In the genomic region with DNA sequence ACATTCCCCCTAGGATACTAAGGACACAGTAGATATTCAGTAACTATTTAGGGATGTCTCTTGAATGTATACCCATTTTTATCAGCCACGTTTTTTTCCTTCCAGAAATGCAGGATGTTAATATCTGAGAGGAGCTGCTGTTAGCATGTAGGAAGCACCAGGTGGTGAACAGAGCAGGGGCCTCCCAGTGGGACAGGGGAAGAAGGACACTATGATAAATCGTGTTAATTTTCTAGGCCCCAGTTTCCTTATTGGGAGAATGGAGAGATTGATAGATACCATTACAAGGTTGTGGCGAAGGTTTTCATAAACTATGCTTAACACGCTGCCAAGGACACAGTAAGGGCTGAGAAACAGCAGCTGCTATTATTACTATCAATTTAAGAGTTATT, we compare ENCODE assay signal across 8 cellular contexts. TPM values are rescaled to one million over a fixed set of nuclear protein-coding genes. Genes with fewer than 3 reads are reported as not detected.
DNase-seq lines count a peak whose midpoint lies in the region; ATAC-seq and TF ChIP-seq lines count a peak whose summit lies in the region.

No MANE protein-coding gene starts in this region.

- CTCF ChIA-PET in HCT116 (lab: Charles Lee) (interaction anchor here (0.6 to 1.6 kb wide), 3 partner anchors 57 to 238 kb away, joined by 3 read pairs; no protein-coding TSS in a partner anchor), activated B cell treated with CpG ODN at 0.5 μM for 24 hours (lab: Charles Lee) (interaction anchor here (1.1 kb wide), 1 partner anchor 53 kb away, joined by 8 read pairs; a partner anchor contains a TSS)

- no peaks in the 10 kb centered on the region for H3F3A ChIP-seq in smooth muscle cell (ENCODE audit: low read depth)

- peak overlapping the region; percentile 24 for H2AFZ ChIP-seq in HCT116 (ENCODE audit: low read depth, low read length, poor library complexity, severe bottlenecking)
- peak overlapping the region; percentile 100 for H2AFZ ChIP-seq in smooth muscle cell (ENCODE audit: low read depth)

- POLR2A ChIA-PET in HCT116 (lab: Charles Lee) (interaction anchor here (0.7 to 1.0 kb wide), 2 partner anchors 11 to 27 kb away, joined by 3 read pairs; no protein-coding TSS in a partner anchor), activated B cell treated with CpG ODN at 0.5 μM for 24 hours (lab: Charles Lee) (interaction anchor here (0.9 to 2.2 kb wide), 7 partner anchors 8 to 226 kb away, joined by 3 to 7 read pairs (median 5); a partner anchor contains a TSS)

- peak overlapping the region; percentile 93; the same call in 1 of the 2 replicates for H3K9ac ChIP-seq in HCT116 (ENCODE audit: low read length)
- H3K9ac ChIP-seq in smooth muscle cell (ENCODE audit: low read depth), result no peak overlapping the region

- TF ChIP-seq CTCF in HCT116 (IDR thresholded peaks at IDR 0.05 in 2 of 3, conservative IDR thresholded peaks at IDR 0.05 in 1 of 3; ENCODE audit: borderline replicate concordance in 1 of 3, insufficient read depth in 1 of 3, low read depth in 2 of 3, low read length in 2 of 3), result no peak
- no peak for TF ChIP-seq CTCF in activated B cell treated with CpG ODN at 0.5 μM for 24 hours (IDR thresholded peaks at IDR 0.05)
- no peak for TF ChIP-seq CTCF in right atrium auricular region (IDR thresholded peaks at IDR 0.05)
- TF ChIP-seq CTCF in smooth muscle cell (IDR thresholded peaks at IDR 0.05; ENCODE audit: borderline replicate concordance, insufficient read depth, poor library complexity, severe bottlenecking), result no peak

- intact Hi-C loops in HCT116 (cut with micrococcal nuclease), result no loop called here
- intact Hi-C loops in activated B cell treated with CpG ODN at 0.5 μM for 24 hours (cut with micrococcal nuclease), result loop anchor here (1.0 kb wide), 3 partner anchors 13 to 143 kb away; a partner anchor contains a TSS

- no peaks in the 10 kb centered on the region for H3K9me2 ChIP-seq in HCT116 (ENCODE audit: insufficient read depth)

- RAD21 ChIA-PET in HCT116 (lab: Charles Lee; ENCODE audit: low non-redundant PET in 1 of 2, low total read pairs in 2 of 2, uncharacterized antibody in 2 of 2, unreplicated experiment in 2 of 2), result no interaction called here

- H3K9me3 ChIP-seq in HCT116 (ENCODE audit: control insufficient read depth in 1 of 2, insufficient read depth in 1 of 2, low read depth in 1 of 2, low read length in 2 of 2) (no peaks in the 10 kb centered on the region), right atrium auricular region (no peaks in the 10 kb centered on the region), smooth muscle cell (replicated peaks; ENCODE audit: low read depth) (no peaks in the 10 kb centered on the region)

- H3K36me3 Mint-ChIP-seq in activated B cell treated with CpG ODN at 0.5 μM for 24 hours (ENCODE audit: low read depth), result no peaks in the 10 kb centered on the region

- no peak overlapping the region for H3K27ac ChIP-seq in HCT116 (ENCODE audit: low read depth, low read length)
- peak overlapping the region in 1 of 2 donors; percentile 60 for H3K27ac ChIP-seq in right atrium auricular region
- H3K27ac ChIP-seq in smooth muscle cell (ENCODE audit: low read depth), result no peak overlapping the region

- H3K4me3 ChIP-seq in HCT116 (replicated peaks in 1 of 2; ENCODE audit: low read depth in 1 of 2, low read length in 2 of 2) (peak overlapping the region; percentile 96 to 97), right atrium auricular region (peak overlapping the region; percentile 51 to 62), smooth muscle cell (peak overlapping the region; percentile 85)

- no peaks in the 10 kb centered on the region for H3K27me3 Mint-ChIP-seq in activated B cell treated with CpG ODN at 0.5 μM for 24 hours

- H3K36me3 ChIP-seq in HCT116 (ENCODE audit: control insufficient read depth in 1 of 2, insufficient read depth in 2 of 2, low read length in 2 of 2), result no peaks in the 10 kb centered on the region
- no peaks in the 10 kb centered on the region for H3K36me3 ChIP-seq in right atrium auricular region
- no peaks in the 10 kb centered on the region for H3K36me3 ChIP-seq in smooth muscle cell (ENCODE audit: low read depth)

- no peak for TF ChIP-seq POLR2A in HCT116 (IDR thresholded peaks at IDR 0.05; ENCODE audit: borderline replicate concordance, extremely low read depth, insufficient read depth, insufficient read length)

- no peak for TF ChIP-seq RAD21 in HCT116 (IDR thresholded peaks at IDR 0.05; ENCODE audit: low read depth)

- H3K4me2 ChIP-seq in HCT116 (ENCODE audit: low read length) (peak overlapping the region; percentile 89), smooth muscle cell (peak overlapping the region; percentile 94)

- peaks cover 8 to 11% of the 10 kb centered on the region in 2 experiments; a peak in 3 of 4 replicates for H3K4me1 ChIP-seq in HCT116 (ENCODE audit: control insufficient read depth in 1 of 2, insufficient read depth in 2 of 2, low read length in 2 of 2)
- peaks cover 0 to 5% of the 10 kb centered on the region in 2 donors for H3K4me1 ChIP-seq in right atrium auricular region
- no peaks in the 10 kb centered on the region for H3K4me1 ChIP-seq in smooth muscle cell (ENCODE audit: low read depth)

- H3K27ac Mint-ChIP-seq in activated B cell treated with CpG ODN at 0.5 μM for 24 hours, result peak overlapping the region; percentile 56

- peaks cover 33% of the 10 kb centered on the region for H3K4me1 Mint-ChIP-seq in activated B cell treated with CpG ODN at 0.5 μM for 24 hours

- no TSS peak for BruUV-seq in HCT116 (replicated peaks; lab: Mats Ljungman, UMichigan)

- peak overlapping the region; percentile 87 for H3K4me3 Mint-ChIP-seq in activated B cell treated with CpG ODN at 0.5 μM for 24 hours

- H3K79me2 ChIP-seq in HCT116 (ENCODE audit: insufficient read depth, low read length) (no peaks in the 10 kb centered on the region), smooth muscle cell (ENCODE audit: low read depth) (no peaks in the 10 kb centered on the region)

- DNase-seq in HCT116 (ENCODE audit: low read depth, low spot score), result no peak
- no peak for DNase-seq in activated B cell treated with CpG ODN at 0.5 μM for 24 hours
- DNase-seq in right atrium auricular region (ENCODE audit: low spot score), result no peak
- no peak for DNase-seq in smooth muscle cell (lab: John Stamatoyannopoulos, UW; ENCODE audit: unreplicated experiment)
- DNase-seq in UCSD-AML1 (lab: John Stamatoyannopoulos, UW; ENCODE audit: unreplicated experiment), result no peak
- no peak for DNase-seq in NCI-H345 (lab: John Stamatoyannopoulos, UW)

- ATAC-seq in HCT116, result peak; percentile 33
- no peak for ATAC-seq in activated B cell treated with CpG ODN at 0.5 μM for 24 hours (ENCODE audit: low read depth)
- no peak for ATAC-seq in GM21360 (IDR thresholded peaks at IDR 0.05; ENCODE audit: unreplicated experiment)
- ATAC-seq in GM19324 (IDR thresholded peaks at IDR 0.05; ENCODE audit: low FRiP score, unreplicated experiment), result no peak

- H4K20me1 ChIP-seq in HCT116 (ENCODE audit: insufficient read depth), result no peaks in the 10 kb centered on the region
- no peaks in the 10 kb centered on the region for H4K20me1 ChIP-seq in smooth muscle cell (ENCODE audit: low read depth)

- no peaks in the 10 kb centered on the region for H3K9me3 Mint-ChIP-seq in activated B cell treated with CpG ODN at 0.5 μM for 24 hours

- no peaks in the 10 kb centered on the region for H3K27me3 ChIP-seq in HCT116 (ENCODE audit: insufficient read depth, low read length)
- H3K27me3 ChIP-seq in right atrium auricular region, result no peaks in the 10 kb centered on the region
- no peaks in the 10 kb centered on the region for H3K27me3 ChIP-seq in smooth muscle cell (ENCODE audit: low read depth)

- 35% methylated on average over 4 of the region's 4 CpGs for WGBS in smooth muscle cell (ENCODE audit: low lambda C conversion rate)

TF ChIP-seq in HCT116, 20 proteins besides CTCF, POLR2A, EP300 and RAD21 (continues in another document):
- TF ChIP-seq YY1 (IDR thresholded peaks at IDR 0.05; ENCODE audit: extremely low read depth, insufficient replicate concordance, low read depth, low read length) (no peak), SP1 (IDR thresholded peaks at IDR 0.05; ENCODE audit: low read depth) (no peak), ZFX (IDR thresholded peaks at IDR 0.05) (no peak), SRF (IDR thresholded peaks at IDR 0.05; ENCODE audit: low read depth) (no peak), ZNF274 (IDR thresholded peaks at IDR 0.05; ENCODE audit: low read depth, low read length) (no peak), JUND (IDR thresholded peaks at IDR 0.05) (no peak)
- TF ChIP-seq, protein P1, sequence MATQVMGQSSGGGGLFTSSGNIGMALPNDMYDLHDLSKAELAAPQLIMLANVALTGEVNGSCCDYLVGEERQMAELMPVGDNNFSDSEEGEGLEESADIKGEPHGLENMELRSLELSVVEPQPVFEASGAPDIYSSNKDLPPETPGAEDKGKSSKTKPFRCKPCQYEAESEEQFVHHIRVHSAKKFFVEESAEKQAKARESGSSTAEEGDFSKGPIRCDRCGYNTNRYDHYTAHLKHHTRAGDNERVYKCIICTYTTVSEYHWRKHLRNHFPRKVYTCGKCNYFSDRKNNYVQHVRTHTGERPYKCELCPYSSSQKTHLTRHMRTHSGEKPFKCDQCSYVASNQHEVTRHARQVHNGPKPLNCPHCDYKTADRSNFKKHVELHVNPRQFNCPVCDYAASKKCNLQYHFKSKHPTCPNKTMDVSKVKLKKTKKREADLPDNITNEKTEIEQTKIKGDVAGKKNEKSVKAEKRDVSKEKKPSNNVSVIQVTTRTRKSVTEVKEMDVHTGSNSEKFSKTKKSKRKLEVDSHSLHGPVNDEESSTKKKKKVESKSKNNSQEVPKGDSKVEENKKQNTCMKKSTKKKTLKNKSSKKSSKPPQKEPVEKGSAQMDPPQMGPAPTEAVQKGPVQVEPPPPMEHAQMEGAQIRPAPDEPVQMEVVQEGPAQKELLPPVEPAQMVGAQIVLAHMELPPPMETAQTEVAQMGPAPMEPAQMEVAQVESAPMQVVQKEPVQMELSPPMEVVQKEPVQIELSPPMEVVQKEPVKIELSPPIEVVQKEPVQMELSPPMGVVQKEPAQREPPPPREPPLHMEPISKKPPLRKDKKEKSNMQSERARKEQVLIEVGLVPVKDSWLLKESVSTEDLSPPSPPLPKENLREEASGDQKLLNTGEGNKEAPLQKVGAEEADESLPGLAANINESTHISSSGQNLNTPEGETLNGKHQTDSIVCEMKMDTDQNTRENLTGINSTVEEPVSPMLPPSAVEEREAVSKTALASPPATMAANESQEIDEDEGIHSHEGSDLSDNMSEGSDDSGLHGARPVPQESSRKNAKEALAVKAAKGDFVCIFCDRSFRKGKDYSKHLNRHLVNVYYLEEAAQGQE (IDR thresholded peaks at IDR 0.05; ENCODE audit: low read depth), result no peak

RNA-seq across cellular contexts. Expression of a gene that starts 45.4 kb away (rescaled TPM):
- total RNA-seq in HCT116 (2021; ENCODE audit: unreplicated experiment), result not detected
- not detected in 2 replicates for polyA plus RNA-seq in HCT116 (2012)
- not detected in 2 replicates for total RNA-seq in activated B cell treated with CpG ODN at 0.5 μM for 24 hours
- total RNA-seq in right atrium auricular region, result not detected
- total RNA-seq in smooth muscle cell, result not detected in 2 replicates
- not detected in 2 replicates for polyA plus RNA-seq in smooth muscle cell

RNA-seq across cellular contexts. Expression of a gene that starts 51.5 kb away (rescaled TPM):
- total RNA-seq in HCT116 (2021; ENCODE audit: unreplicated experiment) (97.7 TPM), activated B cell treated with CpG ODN at 0.5 μM for 24 hours (77.3 and 85.5 TPM in 2 replicates), right atrium auricular region (10 to 100 TPM; 17.2 to 18.1 TPM), smooth muscle cell (26.3 and 32.3 TPM in 2 replicates)
- polyA plus RNA-seq in HCT116 (2012), result 71.0 and 75.5 TPM in 2 replicates
- polyA plus RNA-seq in smooth muscle cell, result 16.5 and 21.5 TPM in 2 replicates
